1 cellular context compared by ENCODE assay signal in the genomic region with DNA sequence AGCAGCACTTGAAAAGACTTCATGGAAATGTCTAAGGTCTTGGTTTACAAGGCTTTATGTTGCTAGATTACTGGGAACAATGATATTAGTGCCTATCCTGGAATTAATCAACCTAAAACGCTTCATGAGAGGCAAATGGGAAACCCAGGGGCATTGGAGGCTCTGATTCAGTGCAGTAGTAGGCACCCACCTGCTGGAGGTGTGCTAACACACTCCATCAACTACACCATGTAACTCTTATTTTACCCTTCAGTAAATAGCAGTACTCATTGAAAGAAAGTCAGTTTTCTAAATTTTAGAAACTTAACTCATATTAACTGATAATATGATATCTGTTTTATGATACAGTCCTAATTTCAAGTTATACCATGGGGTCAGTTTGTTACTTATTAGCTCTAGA.
TF ChIP-seq lines count a peak whose summit lies in the region.

No MANE protein-coding gene starts in this region.

TF ChIP-seq in GM23338, 12 proteins besides CTCF, POLR2A, EP300 and RAD21:
- no peak for TF ChIP-seq ZNF114 (CRISPR knock-in tag; IDR thresholded peaks at IDR 0.05)
- TF ChIP-seq EZH2phosphoT487 (IDR thresholded peaks at IDR 0.05; ENCODE audit: unreplicated experiment) = no peak
- TF ChIP-seq CREB1 (CRISPR knock-in tag; IDR thresholded peaks at IDR 0.05; ENCODE audit: low read depth) = no peak
- no peak for TF ChIP-seq STAT1 (IDR thresholded peaks at IDR 0.05; ENCODE audit: unreplicated experiment)
- TF ChIP-seq EZH2 (IDR thresholded peaks at IDR 0.05; ENCODE audit: low read depth, unreplicated experiment) = no peak
- TF ChIP-seq ZNF331 (CRISPR knock-in tag; IDR thresholded peaks at IDR 0.05; ENCODE audit: low read depth) = no peak
- no peak for TF ChIP-seq ETS1 (IDR thresholded peaks at IDR 0.05)
- no peak for TF ChIP-seq POLR2AphosphoS5 (IDR thresholded peaks at IDR 0.05; ENCODE audit: low read depth)
- no peak for TF ChIP-seq JUNB (IDR thresholded peaks at IDR 0.05; ENCODE audit: unreplicated experiment)
- TF ChIP-seq NANOG (IDR thresholded peaks at IDR 0.05; ENCODE audit: borderline replicate concordance) = no peak
